ENCODE assay signal across 27 cellular contexts in genomic region chr11:79117488-79117887, GRCh38.
"Had no signal": no experiment of that assay in that cellular context is flagged by ENCODE, and none has a peak within 500 bp of the region (broad histone marks: within the 10 kb centered on the region; RNA-seq: fewer than 3 reads in every experiment).

No MANE protein-coding gene starts in this region.

- H3K4me3 ChIP-seq: hepatocyte, left lung, lower lobe of right lung, pancreas, prostate gland, skin epidermis, stomach, thoracic aorta, tibial artery, uterus had no signal

- H3K4me1 ChIP-seq: left lung, lower lobe of right lung, pancreas, prostate gland, stomach, tibial artery, uterus had no signal

- H3K9me3 ChIP-seq: left lung, lower lobe of right lung, pancreas, prostate gland, thoracic aorta, tibial artery, uterus had no signal

- H3K9me3 Mint-ChIP-seq: natural killer cell treated with Interleukin-12 subunit alpha and Interleukin-12 subunit beta and Interleukin-15 and Interleukin-18, amount 100 ng/mL, for 72 hours had no signal

- H3K27me3 Mint-ChIP-seq: stimulated activated naive B cell treated with anti-CD40 and anti-IgM and Interleukin-4, amounts not matched to agents 10 μg/mL and 1 μg/mL and 100 μg/mL, for 72 hours; type B pancreatic cell had no signal

- H3K36me3 ChIP-seq: left lung, lower lobe of right lung, pancreas, prostate gland, stomach, thoracic aorta, tibial artery, uterus had no signal

- H3K4me1 Mint-ChIP-seq: naive thymus-derived CD4-positive, alpha-beta T cell; stimulated activated naive B cell treated with anti-CD40 and anti-IgM and Interleukin-4, amounts not matched to agents 10 μg/mL and 1 μg/mL and 100 μg/mL, for 72 hours had no signal

- H3K27ac Mint-ChIP-seq: naive thymus-derived CD4-positive, alpha-beta T cell; natural killer cell treated with Interleukin-12 subunit alpha and Interleukin-12 subunit beta and Interleukin-15 and Interleukin-18, amount 100 ng/mL, for 72 hours; stimulated activated naive B cell treated with anti-CD40 and anti-IgM and Interleukin-4, amounts not matched to agents 10 μg/mL and 1 μg/mL and 100 μg/mL, for 72 hours; type B pancreatic cell had no signal

- H3K36me3 Mint-ChIP-seq: naive thymus-derived CD4-positive, alpha-beta T cell; natural killer cell treated with Interleukin-12 subunit alpha and Interleukin-12 subunit beta and Interleukin-15 and Interleukin-18, amount 100 ng/mL, for 72 hours; stimulated activated naive B cell treated with anti-CD40 and anti-IgM and Interleukin-4, amounts not matched to agents 10 μg/mL and 1 μg/mL and 100 μg/mL, for 72 hours had no signal

- H3K4me3 Mint-ChIP-seq: naive thymus-derived CD4-positive, alpha-beta T cell; natural killer cell treated with Interleukin-12 subunit alpha and Interleukin-12 subunit beta and Interleukin-15 and Interleukin-18, amount 100 ng/mL, for 72 hours; stimulated activated naive B cell treated with anti-CD40 and anti-IgM and Interleukin-4, amounts not matched to agents 10 μg/mL and 1 μg/mL and 100 μg/mL, for 72 hours; type B pancreatic cell had no signal

- DNase-seq: kidney glomerular epithelial cell; left cardiac atrium; left lung; lower lobe of right lung; mammary epithelial cell; mesenchymal stem cell; naive thymus-derived CD4-positive, alpha-beta T cell; pancreas; posterior cingulate gyrus; retina; right cardiac atrium; stimulated activated CD4-positive, alpha-beta T cell treated with anti-CD3 and anti-CD28 coated beads, Interleukin-12 subunit alpha, Interleukin-12 subunit beta, amount 100 ng/mL, for 4 hours; stimulated activated CD4-positive, alpha-beta T cell treated with anti-CD3 and anti-CD28 coated beads, Interleukin-15, amount 100 ng/mL, for 24 hours; stimulated activated CD4-positive, alpha-beta T cell treated with anti-CD3 and anti-CD28 coated beads, Interleukin-2, amount 100 ng/mL, for 24 hours; stimulated activated CD4-positive, alpha-beta T cell treated with anti-CD3 and anti-CD28 coated beads, Interleukin-4, amount 100 ng/mL, for 1 hour; stimulated activated naive B cell treated with anti-CD40 and anti-IgM and Interleukin-4, amounts not matched to agents 10 μg/mL and 1 μg/mL and 100 μg/mL, for 72 hours; stimulated activated naive CD8-positive, alpha-beta T cell treated with anti-CD3 and anti-CD28 coated beads, Interleukin-15, Interleukin-2, amounts not matched to agents 100 U/mL and 50 U/mL, for 24 hours; stomach; tibial artery; uterus had no signal

- ATAC-seq: left cardiac atrium; left lung; lower lobe of right lung; naive thymus-derived CD4-positive, alpha-beta T cell; natural killer cell treated with Interleukin-12 subunit alpha and Interleukin-12 subunit beta and Interleukin-15 and Interleukin-18, amount 100 ng/mL, for 72 hours; pancreas; right cardiac atrium; sciatic nerve; stimulated activated naive B cell treated with anti-CD40 and anti-IgM and Interleukin-4, amounts not matched to agents 10 μg/mL and 1 μg/mL and 100 μg/mL, for 72 hours; stimulated activated naive CD8-positive, alpha-beta T cell treated with anti-CD3 and anti-CD28 coated beads, Interleukin-15, Interleukin-2, amounts not matched to agents 100 U/mL and 50 U/mL, for 24 hours had no signal
